Comparison of ENCODE assay signal across 24 cellular contexts in genomic region chr12:48827513-48828096, GRCh38. TPM values are rescaled to one million over a fixed set of nuclear protein-coding genes. Genes with fewer than 3 reads are reported as not detected.
DNase-seq lines count a peak whose midpoint lies in the region; ATAC-seq, FAIRE-seq and TF ChIP-seq lines count a peak whose summit lies in the region.
"Had no signal": no experiment of that assay in that cellular context is flagged by ENCODE, and none has a peak within 500 bp of the region (broad histone marks: within the 10 kb centered on the region; RNA-seq: fewer than 3 reads in every experiment).

No MANE protein-coding gene starts in this region.

- H3K4me1 ChIP-seq in GM12878 (ENCODE audit: control insufficient read depth, insufficient read depth, low read length) (no peaks in the 10 kb centered on the region; the same call in 1 of the 2 replicates), HepG2 (ENCODE audit: insufficient read depth, low read length) (no peaks in the 10 kb centered on the region)
- H3K4me1 ChIP-seq: BLaER1 treated with 17β-estradiol and CSF1 and Interleukin-3, amounts not matched to agents 10 nM and 100 nM; Caco-2; SJSA1 had no signal

- TF ChIP-seq POLR2A in GM12878 (IDR thresholded peaks at IDR 0.05; ENCODE audit: low read depth, low read length) (peak; percentile 26; the same call in 1 of the 2 replicates), HepG2 (IDR thresholded peaks at IDR 0.05; ENCODE audit: insufficient read depth in 1 of 2, low read depth in 2 of 2, low read length in 2 of 2) (no peak)

- H3K27ac ChIP-seq in GM12878 (ENCODE audit: control insufficient read depth, insufficient read depth) (no peak overlapping the region), HepG2 (ENCODE audit: extremely low read length, insufficient read depth, low read length) (no peak overlapping the region)
- H3K27ac ChIP-seq: BLaER1 treated with 17β-estradiol and CSF1 and Interleukin-3, amounts not matched to agents 10 nM and 100 nM; HL-60; SJSA1 had no signal

- RAD21 ChIA-PET in GM12878 (lab: Charles Lee; ENCODE audit: unreplicated experiment), result interaction anchor here (1.1 kb wide), 1 partner anchor 74 kb away, joined by 3 read pairs; no protein-coding TSS in a partner anchor

- H2AFZ ChIP-seq in GM12878 (ENCODE audit: control insufficient read depth, low read depth, low read length) (no peak overlapping the region), HepG2 (ENCODE audit: low read length) (no peak overlapping the region)

- peak; percentile 6 for DNase-seq in DMS 273 (lab: John Stamatoyannopoulos, UW; ENCODE audit: unreplicated experiment)
- no peak for DNase-seq in DMS 273 treated with DMSO at 0.1 percent for 48 hours (lab: John Stamatoyannopoulos, UW)
- no peak for DNase-seq in GM12878 (ENCODE audit: low read depth, low spot score)
- no peak for DNase-seq in HepG2 (ENCODE audit: low spot score)
- no peak for DNase-seq in posterior vena cava (ENCODE audit: low spot score)
- DNase-seq: 8988T; Caco-2; CD4-positive, alpha-beta memory T cell; DMS153; GDM1; HFFc6; KG1; NCI-H1092; NCI-H1436; NCI-H1930; NCI-H2227 treated with DMSO at 0.1 percent for 48 hours; NCI-H510A; NCI-H748 treated with DMSO at 0.1 percent for 48 hours had no signal

- H3K9ac ChIP-seq in GM12878 (ENCODE audit: control insufficient read depth, insufficient read depth, low read length) (no peak overlapping the region), HepG2 (ENCODE audit: insufficient read depth, low read depth, low read length) (no peak overlapping the region)
- H3K9ac ChIP-seq: BLaER1 treated with 17β-estradiol and CSF1 and Interleukin-3, amounts not matched to agents 10 nM and 100 nM had no signal

- H3K9me3 ChIP-seq in GM12878 (replicated peaks; ENCODE audit: control insufficient read depth, insufficient read depth, low read length) (no peaks in the 10 kb centered on the region), HepG2 (ENCODE audit: low read length) (no peaks in the 10 kb centered on the region)
- H3K9me3 ChIP-seq: BLaER1 treated with 17β-estradiol and CSF1 and Interleukin-3, amounts not matched to agents 10 nM and 100 nM; Caco-2; SJSA1 had no signal

- 94% methylated on average over 17 of the region's 17 CpGs for WGBS in GM12878 (ENCODE audit: insufficient coverage, insufficient replicate concordance, low lambda C conversion rate, missing lambda C conversion rate)
- 93% methylated on average over 6 of the region's 17 CpGs for WGBS in HepG2 (ENCODE audit: low lambda C conversion rate)

- BruUV-seq in GM12878 (replicated peaks; lab: Mats Ljungman, UMichigan) (no TSS peak), HepG2 (replicated peaks; lab: Mats Ljungman, UMichigan) (no TSS peak)

- no peak overlapping the region for H3K4me2 ChIP-seq in GM12878 (ENCODE audit: control insufficient read depth, insufficient read depth)
- H3K4me2 ChIP-seq in HepG2 (ENCODE audit: low read depth, low read length), result no peak overlapping the region
- H3K4me2 ChIP-seq: BLaER1 treated with 17β-estradiol and CSF1 and Interleukin-3, amounts not matched to agents 10 nM and 100 nM had no signal

- TF ChIP-seq CTCF in GM12878 (IDR thresholded peaks at IDR 0.05 in 2 of 3, conservative IDR thresholded peaks at IDR 0.05 in 1 of 3; ENCODE audit: control insufficient read depth in 2 of 3, extremely low read depth in 1 of 3, insufficient read depth in 1 of 3, low read depth in 3 of 3, low read length in 3 of 3), result no peak
- TF ChIP-seq CTCF in HepG2 (CRISPR knock-in tag; IDR thresholded peaks at IDR 0.05), result no peak

- CTCF ChIA-PET in GM12878 (lab: Yijun Ruan, JAX) (interaction anchor here (1.0 to 1.5 kb wide), 4 partner anchors 12 to 169 kb away, joined by 3 to 4 read pairs (median 3); no protein-coding TSS in a partner anchor), HepG2 (lab: Yijun Ruan, JAX; ENCODE audit: low intra/inter-chr PET ratio, low total read pairs) (no interaction called here)

- no peak for TF ChIP-seq RAD21 in GM12878 (IDR thresholded peaks at IDR 0.05; ENCODE audit: insufficient read depth, low read depth, low read length)
- TF ChIP-seq RAD21 in HepG2 (CRISPR knock-in tag; IDR thresholded peaks at IDR 0.05), result no peak

- TF ChIP-seq EP300 in GM12878 (IDR thresholded peaks at IDR 0.05; ENCODE audit: borderline replicate concordance in 1 of 2, control insufficient read depth in 1 of 2, low read depth in 2 of 2, low read length in 2 of 2) (no peak), HepG2 (IDR thresholded peaks at IDR 0.05; ENCODE audit: low read depth in 2 of 2, low read length in 2 of 2) (no peak), HepG2 (CRISPR knock-in tag; IDR thresholded peaks at IDR 0.05; ENCODE audit: borderline replicate concordance) (no peak)

- POLR2A ChIA-PET in GM12878 (lab: Charles Lee) (interaction anchor here (1.6 kb wide), 1 partner anchor 8 kb away, joined by 4 read pairs; no protein-coding TSS in a partner anchor), HepG2 (lab: Yijun Ruan, JAX) (interaction anchor here (0.6 to 1.2 kb wide), 2 partner anchors 12 to 84 kb away, joined by 3 to 4 read pairs; no protein-coding TSS in a partner anchor)

- intact Hi-C loops in GM12878 (cut with micrococcal nuclease; ENCODE audit: unreplicated experiment), result no loop called here
- intact Hi-C loops in HepG2 (cut with micrococcal nuclease; ENCODE audit: unreplicated experiment), result no loop called here
- intact Hi-C loops in posterior vena cava (cut with DNase I), result no loop called here

- H3K27me3 ChIP-seq in GM12878 (replicated peaks in 1 of 2; ENCODE audit: control insufficient read depth in 2 of 2, insufficient read depth in 2 of 2, low read length in 1 of 2), result no peaks in the 10 kb centered on the region; a peak in 1 of 4 replicates
- peaks cover 4 to 32% of the 10 kb centered on the region in 2 experiments; a peak in 4 of 5 replicates for H3K27me3 ChIP-seq in HepG2 (ENCODE audit: control insufficient read depth in 1 of 2, insufficient read depth in 2 of 2, low read length in 2 of 2)
- H3K27me3 ChIP-seq: BLaER1 treated with 17β-estradiol and CSF1 and Interleukin-3, amounts not matched to agents 10 nM and 100 nM; SJSA1 had no signal

- in situ Hi-C loops in GM12878 (cut with MboI), result no loop called here
- in situ Hi-C loops in HepG2 (cut with HindIII; ENCODE audit: extremely low pct_ligation_motif_present, low pct_unique_long_range_greater_than_20kb), result no loop called here

- H3K4me3 ChIP-seq in GM12878 (no peak overlapping the region), HepG2 (replicated peaks in 1 of 3; ENCODE audit: insufficient read depth in 1 of 3, low read depth in 2 of 3, low read length in 3 of 3) (no peak overlapping the region)
- H3K4me3 ChIP-seq: BLaER1 treated with 17β-estradiol and CSF1 and Interleukin-3, amounts not matched to agents 10 nM and 100 nM; SJSA1 had no signal

- SMC1A ChIA-PET in GM12878 (lab: Charles Lee; ENCODE audit: uncharacterized antibody, unreplicated experiment), result no interaction called here

- H3K79me2 ChIP-seq in GM12878 (ENCODE audit: control insufficient read depth, insufficient read depth, low read length), result no peaks in the 10 kb centered on the region
- no peaks in the 10 kb centered on the region for H3K79me2 ChIP-seq in HepG2 (ENCODE audit: insufficient read depth, low read length)

- no peak for ATAC-seq in GM12878
- no peak; the same call in 2 of the 3 replicates for ATAC-seq in HepG2
- ATAC-seq in HG03045 (IDR thresholded peaks at IDR 0.05; ENCODE audit: unreplicated experiment), result no peak
- ATAC-seq: Right ventricle myocardium inferior had no signal

- peaks cover 23 to 31% of the 10 kb centered on the region in 2 experiments; a peak in 3 of 4 replicates for H3K36me3 ChIP-seq in GM12878 (ENCODE audit: control insufficient read depth in 2 of 2, insufficient read depth in 2 of 2, low read length in 1 of 2)
- peaks cover 20 to 33% of the 10 kb centered on the region in 2 experiments for H3K36me3 ChIP-seq in HepG2 (replicated peaks in 1 of 2; ENCODE audit: control insufficient read depth in 1 of 2, insufficient read depth in 2 of 2, low read length in 2 of 2)

- no peaks in the 10 kb centered on the region for H4K20me1 ChIP-seq in GM12878 (ENCODE audit: control insufficient read depth, insufficient read depth)
- no peaks in the 10 kb centered on the region; the same call in 1 of the 2 replicates for H4K20me1 ChIP-seq in HepG2 (ENCODE audit: insufficient read depth, low read length)

- FAIRE-seq in GM12878 (lab: Jason Lieb, UNC), result no peak
- FAIRE-seq in HepG2 (lab: Jason Lieb, UNC), result no peak
- FAIRE-seq: RCC 7860 had no signal

RNA-seq across cellular contexts. Expression of gene CACNB3, which starts 9.3 kb away (rescaled TPM):
- 11.6 and 12.2 TPM in 2 replicates for total RNA-seq in GM12878 (2013; cell fraction: nucleolus; rRNA removed)
- total RNA-seq in GM12878 (2014; rRNA removed), result 1.0 and 1.3 TPM in 2 replicates
- 0.83 and 1.9 TPM in 2 replicates for total RNA-seq in GM12878 (2014; rRNA removed; fragmentation: Illumina TruSeq; extraction: Trizol)
- 2.6 and 2.7 TPM in 2 replicates for total RNA-seq in GM12878 (2021)
- polyA plus RNA-seq in GM12878 (2011; ENCODE audit: low read depth), result 1.9 TPM
- 3.8 and 5.0 TPM in 2 replicates for polyA plus RNA-seq in GM12878 (2011; rRNA removed)
- 3.2 and 4.7 TPM in 2 replicates for polyA plus RNA-seq in GM12878 (2011; cell fraction: cytosol; rRNA removed)
- polyA plus RNA-seq in GM12878 (2011; cell fraction: nucleus; rRNA removed), result 34.8 and 42.9 TPM in 2 replicates
- polyA plus RNA-seq in GM12878 (2012), result 4.2 and 4.4 TPM in 2 replicates
- 1.00 and 1.5 TPM in 2 replicates for polyA plus RNA-seq in GM12878 (2014; fragmentation: Illumina TruSeq; extraction: Trizol)
- polyA plus RNA-seq in GM12878 (2014; fragmentation: Nextera tagmentation; extraction: Ambion mirVana), result under 1 TPM; 0.80 to 0.86 TPM
- 1.9 and 2.3 TPM in 2 replicates for polyA plus RNA-seq in GM12878 (2014; rRNA removed)
- polyA plus RNA-seq in GM12878 (2016; fragmentation: Nextera tagmentation; extraction: Ambion mirVana), result 1 to 10 TPM in 1 of 2 experiments, under 1 TPM in 1; 0.78 to 2.1 TPM
- 2.3 and 4.2 TPM in 2 replicates for polyA minus RNA-seq in GM12878 (2011; rRNA and poly(A)+ RNA removed)
- 3.1 and 4.1 TPM in 2 replicates for polyA minus RNA-seq in GM12878 (2011; cell fraction: cytosol; rRNA and poly(A)+ RNA removed)
- 6.8 and 8.8 TPM in 2 replicates for polyA minus RNA-seq in GM12878 (2011; cell fraction: nucleus; rRNA and poly(A)+ RNA removed)
- total RNA-seq in HepG2 (2016; rRNA removed; fragmentation: Illumina TruSeq; extraction: Trizol), result 0.29 TPM in 1 of 2 replicates, not detected in the other
- total RNA-seq in HepG2 (2016; cell fraction: cytosol; rRNA removed; fragmentation: Illumina TruSeq; extraction: Trizol; ENCODE audit: low read depth), result not detected in 2 replicates
- 0.24 and 0.25 TPM in 2 replicates for total RNA-seq in HepG2 (2016; cell fraction: insoluble cytoplasmic fraction; rRNA removed; fragmentation: Illumina TruSeq; extraction: Trizol)
- total RNA-seq in HepG2 (2016; cell fraction: membrane; rRNA removed; fragmentation: Illumina TruSeq; extraction: Trizol), result 0.31 and 0.48 TPM in 2 replicates
- total RNA-seq in HepG2 (2016; cell fraction: nucleus; rRNA removed; fragmentation: Illumina TruSeq; extraction: Trizol), result 0.16 TPM in 1 of 2 replicates, not detected in the other
- 0.54 and 0.88 TPM in 2 replicates for polyA plus RNA-seq in HepG2 (2011; rRNA removed)
- 0.27 and 0.38 TPM in 2 replicates for polyA plus RNA-seq in HepG2 (2011; cell fraction: cytosol; rRNA removed)
- polyA plus RNA-seq in HepG2 (2011; cell fraction: nucleus; rRNA removed), result 1.9 and 2.8 TPM in 2 replicates
- polyA plus RNA-seq in HepG2 (2012), result 0.31 and 0.96 TPM in 2 replicates
- 0.18 and 0.26 TPM in 2 replicates for polyA plus RNA-seq in HepG2 (2016; cell fraction: cytosol; fragmentation: Illumina TruSeq; extraction: Trizol; ENCODE audit: low read depth)
- 0.09 and 0.19 TPM in 2 replicates for polyA plus RNA-seq in HepG2 (2016; cell fraction: insoluble cytoplasmic fraction; fragmentation: Illumina TruSeq; extraction: Trizol; ENCODE audit: low read depth)
- 0.48 TPM in 1 of 2 replicates, not detected in the other for polyA plus RNA-seq in HepG2 (2016; cell fraction: membrane; fragmentation: Illumina TruSeq; extraction: Trizol; ENCODE audit: low read depth)
- 1.0 and 1.1 TPM in 2 replicates for polyA plus RNA-seq in HepG2 (2016; cell fraction: nucleus; fragmentation: Illumina TruSeq; extraction: Trizol; ENCODE audit: insufficient read depth, low read depth)
- polyA minus RNA-seq in HepG2 (2011; rRNA and poly(A)+ RNA removed; ENCODE audit: low replicate concordance), result 0.36 and 23.6 TPM in 2 replicates
- not detected in 2 replicates for polyA minus RNA-seq in HepG2 (2011; cell fraction: cytosol; rRNA and poly(A)+ RNA removed)
- polyA minus RNA-seq in HepG2 (2011; cell fraction: nucleus; rRNA and poly(A)+ RNA removed), result 0.87 and 1.2 TPM in 2 replicates
- total RNA-seq in posterior vena cava, result 10 to 100 TPM; 11.8 to 23.8 TPM

RNA-seq across cellular contexts. Expression of gene DDX23, which starts 24.4 kb away (rescaled TPM):
- 138 and 143 TPM in 2 replicates for total RNA-seq in GM12878 (2013; cell fraction: nucleolus; rRNA removed)
- total RNA-seq in GM12878 (2014; rRNA removed) (80.3 and 81.4 TPM in 2 replicates), GM12878 (2014; rRNA removed; fragmentation: Illumina TruSeq; extraction: Trizol) (86.2 and 91.8 TPM in 2 replicates), GM12878 (2021) (82.7 and 95.2 TPM in 2 replicates), HepG2 (2016; rRNA removed; fragmentation: Illumina TruSeq; extraction: Trizol) (81.5 and 90.0 TPM in 2 replicates), posterior vena cava (10 to 100 TPM; 40.7 to 48.6 TPM)
- polyA plus RNA-seq in GM12878 (2011; ENCODE audit: low read depth), result 43.2 TPM
- polyA plus RNA-seq in GM12878 (2011; rRNA removed) (68.4 and 73.1 TPM in 2 replicates), GM12878 (2014; fragmentation: Illumina TruSeq; extraction: Trizol) (107 and 112 TPM in 2 replicates), GM12878 (2014; fragmentation: Nextera tagmentation; extraction: Ambion mirVana) (10 to 100 TPM; 25.8 to 36.3 TPM), GM12878 (2014; rRNA removed) (79.2 and 83.3 TPM in 2 replicates), GM12878 (2016; fragmentation: Nextera tagmentation; extraction: Ambion mirVana) (10 to 100 TPM; 71.1 to 73.4 TPM), HepG2 (2011; rRNA removed) (35.7 and 42.2 TPM in 2 replicates)
- polyA plus RNA-seq in GM12878 (2011; cell fraction: cytosol; rRNA removed), result 73.8 and 82.6 TPM in 2 replicates
- polyA plus RNA-seq in GM12878 (2011; cell fraction: nucleus; rRNA removed), result 198 and 212 TPM in 2 replicates
- polyA plus RNA-seq in GM12878 (2012), result 70.7 and 86.6 TPM in 2 replicates
- polyA minus RNA-seq in GM12878 (2011; rRNA and poly(A)+ RNA removed), result 59.7 and 62.5 TPM in 2 replicates
- 22.4 and 24.2 TPM in 2 replicates for polyA minus RNA-seq in GM12878 (2011; cell fraction: cytosol; rRNA and poly(A)+ RNA removed)
- 33.2 and 46.3 TPM in 2 replicates for polyA minus RNA-seq in GM12878 (2011; cell fraction: nucleus; rRNA and poly(A)+ RNA removed)
- total RNA-seq in HepG2 (2016; cell fraction: cytosol; rRNA removed; fragmentation: Illumina TruSeq; extraction: Trizol; ENCODE audit: low read depth), result 13.0 and 13.4 TPM in 2 replicates
- total RNA-seq in HepG2 (2016; cell fraction: insoluble cytoplasmic fraction; rRNA removed; fragmentation: Illumina TruSeq; extraction: Trizol), result 81.4 and 90.7 TPM in 2 replicates
- 17.1 and 20.2 TPM in 2 replicates for total RNA-seq in HepG2 (2016; cell fraction: membrane; rRNA removed; fragmentation: Illumina TruSeq; extraction: Trizol)
- 66.5 and 79.7 TPM in 2 replicates for total RNA-seq in HepG2 (2016; cell fraction: nucleus; rRNA removed; fragmentation: Illumina TruSeq; extraction: Trizol)
- 28.4 and 30.1 TPM in 2 replicates for polyA plus RNA-seq in HepG2 (2011; cell fraction: cytosol; rRNA removed)
- polyA plus RNA-seq in HepG2 (2011; cell fraction: nucleus; rRNA removed), result 114 and 128 TPM in 2 replicates
- 43.8 and 55.5 TPM in 2 replicates for polyA plus RNA-seq in HepG2 (2012)
- 2.6 and 3.7 TPM in 2 replicates for polyA plus RNA-seq in HepG2 (2016; cell fraction: cytosol; fragmentation: Illumina TruSeq; extraction: Trizol; ENCODE audit: low read depth)
- 62.7 and 67.1 TPM in 2 replicates for polyA plus RNA-seq in HepG2 (2016; cell fraction: insoluble cytoplasmic fraction; fragmentation: Illumina TruSeq; extraction: Trizol; ENCODE audit: low read depth)
- 8.1 and 9.8 TPM in 2 replicates for polyA plus RNA-seq in HepG2 (2016; cell fraction: membrane; fragmentation: Illumina TruSeq; extraction: Trizol; ENCODE audit: low read depth)
- 132 TPM in 2 replicates for polyA plus RNA-seq in HepG2 (2016; cell fraction: nucleus; fragmentation: Illumina TruSeq; extraction: Trizol; ENCODE audit: insufficient read depth, low read depth)
- 29.9 and 100 TPM in 2 replicates for polyA minus RNA-seq in HepG2 (2011; rRNA and poly(A)+ RNA removed; ENCODE audit: low replicate concordance)
- polyA minus RNA-seq in HepG2 (2011; cell fraction: cytosol; rRNA and poly(A)+ RNA removed), result 11.7 and 12.4 TPM in 2 replicates
- polyA minus RNA-seq in HepG2 (2011; cell fraction: nucleus; rRNA and poly(A)+ RNA removed), result 55.9 and 69.0 TPM in 2 replicates

RNA-seq across cellular contexts. Expression of gene RND1, which starts 38.1 kb away (rescaled TPM):
- 6.2 and 8.6 TPM in 2 replicates for total RNA-seq in GM12878 (2013; cell fraction: nucleolus; rRNA removed)
- 1.5 and 2.0 TPM in 2 replicates for total RNA-seq in GM12878 (2014; rRNA removed)
- 1.2 and 1.3 TPM in 2 replicates for total RNA-seq in GM12878 (2014; rRNA removed; fragmentation: Illumina TruSeq; extraction: Trizol)
- total RNA-seq in GM12878 (2021), result 3.8 and 4.2 TPM in 2 replicates
- 2.8 TPM for polyA plus RNA-seq in GM12878 (2011; ENCODE audit: low read depth)
- 3.7 and 5.1 TPM in 2 replicates for polyA plus RNA-seq in GM12878 (2011; rRNA removed)
- polyA plus RNA-seq in GM12878 (2011; cell fraction: cytosol; rRNA removed), result 4.1 and 6.2 TPM in 2 replicates
- polyA plus RNA-seq in GM12878 (2011; cell fraction: nucleus; rRNA removed), result 4.6 and 5.0 TPM in 2 replicates
- 4.1 and 5.2 TPM in 2 replicates for polyA plus RNA-seq in GM12878 (2012)
- 3.3 and 3.7 TPM in 2 replicates for polyA plus RNA-seq in GM12878 (2014; fragmentation: Illumina TruSeq; extraction: Trizol)
- under 1 TPM; 0.24 to 0.42 TPM for polyA plus RNA-seq in GM12878 (2014; fragmentation: Nextera tagmentation; extraction: Ambion mirVana)
- 3.2 and 3.6 TPM in 2 replicates for polyA plus RNA-seq in GM12878 (2014; rRNA removed)
- 1 to 10 TPM; 1.1 to 1.5 TPM for polyA plus RNA-seq in GM12878 (2016; fragmentation: Nextera tagmentation; extraction: Ambion mirVana)
- polyA minus RNA-seq in GM12878 (2011; rRNA and poly(A)+ RNA removed), result 5.3 and 9.8 TPM in 2 replicates
- 2.3 and 6.7 TPM in 2 replicates for polyA minus RNA-seq in GM12878 (2011; cell fraction: cytosol; rRNA and poly(A)+ RNA removed)
- 6.5 and 11.0 TPM in 2 replicates for polyA minus RNA-seq in GM12878 (2011; cell fraction: nucleus; rRNA and poly(A)+ RNA removed)
- total RNA-seq in HepG2 (2016; rRNA removed; fragmentation: Illumina TruSeq; extraction: Trizol), result 1.8 and 2.2 TPM in 2 replicates
- 0.88 and 1.9 TPM in 2 replicates for total RNA-seq in HepG2 (2016; cell fraction: cytosol; rRNA removed; fragmentation: Illumina TruSeq; extraction: Trizol; ENCODE audit: low read depth)
- total RNA-seq in HepG2 (2016; cell fraction: insoluble cytoplasmic fraction; rRNA removed; fragmentation: Illumina TruSeq; extraction: Trizol), result 2.5 and 2.9 TPM in 2 replicates
- total RNA-seq in HepG2 (2016; cell fraction: membrane; rRNA removed; fragmentation: Illumina TruSeq; extraction: Trizol), result 1.2 and 1.4 TPM in 2 replicates
- 1.9 and 3.0 TPM in 2 replicates for total RNA-seq in HepG2 (2016; cell fraction: nucleus; rRNA removed; fragmentation: Illumina TruSeq; extraction: Trizol)
- polyA plus RNA-seq in HepG2 (2011; rRNA removed), result 1.9 and 2.8 TPM in 2 replicates
- 1.3 and 2.0 TPM in 2 replicates for polyA plus RNA-seq in HepG2 (2011; cell fraction: cytosol; rRNA removed)
- polyA plus RNA-seq in HepG2 (2011; cell fraction: nucleus; rRNA removed), result 1.8 and 1.9 TPM in 2 replicates
- polyA plus RNA-seq in HepG2 (2012), result 0.71 and 1.1 TPM in 2 replicates
- polyA plus RNA-seq in HepG2 (2016; cell fraction: cytosol; fragmentation: Illumina TruSeq; extraction: Trizol; ENCODE audit: low read depth), result 0.32 and 0.35 TPM in 2 replicates
- polyA plus RNA-seq in HepG2 (2016; cell fraction: insoluble cytoplasmic fraction; fragmentation: Illumina TruSeq; extraction: Trizol; ENCODE audit: low read depth), result 2.7 and 3.6 TPM in 2 replicates
- polyA plus RNA-seq in HepG2 (2016; cell fraction: membrane; fragmentation: Illumina TruSeq; extraction: Trizol; ENCODE audit: low read depth), result 0.64 and 0.78 TPM in 2 replicates
- polyA plus RNA-seq in HepG2 (2016; cell fraction: nucleus; fragmentation: Illumina TruSeq; extraction: Trizol; ENCODE audit: insufficient read depth, low read depth), result 3.6 and 3.8 TPM in 2 replicates
- 1.0 and 2.6 TPM in 2 replicates for polyA minus RNA-seq in HepG2 (2011; rRNA and poly(A)+ RNA removed; ENCODE audit: low replicate concordance)
- polyA minus RNA-seq in HepG2 (2011; cell fraction: cytosol; rRNA and poly(A)+ RNA removed), result 0.59 and 1.2 TPM in 2 replicates
- 0.90 and 3.6 TPM in 2 replicates for polyA minus RNA-seq in HepG2 (2011; cell fraction: nucleus; rRNA and poly(A)+ RNA removed)
- under 1 TPM; 0.29 to 0.32 TPM for total RNA-seq in posterior vena cava
- total RNA-seq: SJSA1 had no signal

RNA-seq across cellular contexts. Expression of gene ADCY6, which starts 38.7 kb away (rescaled TPM):
- 0.79 and 1.0 TPM in 2 replicates for total RNA-seq in GM12878 (2013; cell fraction: nucleolus; rRNA removed)
- total RNA-seq in GM12878 (2014; rRNA removed) (0.05 and 0.11 TPM in 2 replicates), GM12878 (2014; rRNA removed; fragmentation: Illumina TruSeq; extraction: Trizol) (0.04 and 0.37 TPM in 2 replicates), GM12878 (2021) (0.36 and 0.61 TPM in 2 replicates), HepG2 (2016; rRNA removed; fragmentation: Illumina TruSeq; extraction: Trizol) (6.8 and 10.6 TPM in 2 replicates), posterior vena cava (10 to 100 TPM; 31.6 to 39.2 TPM)
- polyA plus RNA-seq in GM12878 (2011; ENCODE audit: low read depth), result 0.14 TPM
- polyA plus RNA-seq in GM12878 (2011; rRNA removed) (1.2 and 2.0 TPM in 2 replicates), GM12878 (2014; fragmentation: Illumina TruSeq; extraction: Trizol) (0.19 TPM in 1 of 2 replicates, not detected in the other), GM12878 (2014; fragmentation: Nextera tagmentation; extraction: Ambion mirVana) (under 1 TPM; 0.07 to 0.14 TPM), GM12878 (2014; rRNA removed) (0.24 and 0.66 TPM in 2 replicates), GM12878 (2016; fragmentation: Nextera tagmentation; extraction: Ambion mirVana) (under 1 TPM in 1 of 2 experiments, not detected in 1; 0.03 TPM), HepG2 (2011; rRNA removed) (11.8 and 15.4 TPM in 2 replicates)
- polyA plus RNA-seq in GM12878 (2011; cell fraction: cytosol; rRNA removed), result 2.5 and 2.7 TPM in 2 replicates
- 13.7 and 16.3 TPM in 2 replicates for polyA plus RNA-seq in GM12878 (2011; cell fraction: nucleus; rRNA removed)
- polyA plus RNA-seq in GM12878 (2012), result 0.44 and 0.53 TPM in 2 replicates
- 2.0 and 4.1 TPM in 2 replicates for polyA minus RNA-seq in GM12878 (2011; rRNA and poly(A)+ RNA removed)
- polyA minus RNA-seq in GM12878 (2011; cell fraction: cytosol; rRNA and poly(A)+ RNA removed), result 1.6 and 3.4 TPM in 2 replicates
- 2.7 and 3.2 TPM in 2 replicates for polyA minus RNA-seq in GM12878 (2011; cell fraction: nucleus; rRNA and poly(A)+ RNA removed)
- total RNA-seq in HepG2 (2016; cell fraction: cytosol; rRNA removed; fragmentation: Illumina TruSeq; extraction: Trizol; ENCODE audit: low read depth), result 1.0 and 1.9 TPM in 2 replicates
- 6.2 and 13.4 TPM in 2 replicates for total RNA-seq in HepG2 (2016; cell fraction: insoluble cytoplasmic fraction; rRNA removed; fragmentation: Illumina TruSeq; extraction: Trizol)
- 4.6 and 4.7 TPM in 2 replicates for total RNA-seq in HepG2 (2016; cell fraction: membrane; rRNA removed; fragmentation: Illumina TruSeq; extraction: Trizol)
- total RNA-seq in HepG2 (2016; cell fraction: nucleus; rRNA removed; fragmentation: Illumina TruSeq; extraction: Trizol), result 14.5 and 16.8 TPM in 2 replicates
- 9.2 and 11.5 TPM in 2 replicates for polyA plus RNA-seq in HepG2 (2011; cell fraction: cytosol; rRNA removed)
- polyA plus RNA-seq in HepG2 (2011; cell fraction: nucleus; rRNA removed), result 54.8 and 59.8 TPM in 2 replicates
- 9.1 and 10.5 TPM in 2 replicates for polyA plus RNA-seq in HepG2 (2012)
- polyA plus RNA-seq in HepG2 (2016; cell fraction: cytosol; fragmentation: Illumina TruSeq; extraction: Trizol; ENCODE audit: low read depth), result 0.58 and 0.87 TPM in 2 replicates
- 4.3 and 5.7 TPM in 2 replicates for polyA plus RNA-seq in HepG2 (2016; cell fraction: insoluble cytoplasmic fraction; fragmentation: Illumina TruSeq; extraction: Trizol; ENCODE audit: low read depth)
- polyA plus RNA-seq in HepG2 (2016; cell fraction: membrane; fragmentation: Illumina TruSeq; extraction: Trizol; ENCODE audit: low read depth), result 1.6 and 2.5 TPM in 2 replicates
- polyA plus RNA-seq in HepG2 (2016; cell fraction: nucleus; fragmentation: Illumina TruSeq; extraction: Trizol; ENCODE audit: insufficient read depth, low read depth), result 29.2 and 33.7 TPM in 2 replicates
- polyA minus RNA-seq in HepG2 (2011; rRNA and poly(A)+ RNA removed; ENCODE audit: low replicate concordance), result 48.0 and 70.3 TPM in 2 replicates
- 17.7 and 22.5 TPM in 2 replicates for polyA minus RNA-seq in HepG2 (2011; cell fraction: cytosol; rRNA and poly(A)+ RNA removed)
- 21.5 and 22.5 TPM in 2 replicates for polyA minus RNA-seq in HepG2 (2011; cell fraction: nucleus; rRNA and poly(A)+ RNA removed)
- total RNA-seq: CD4-positive, alpha-beta memory T cell had no signal
- polyA plus RNA-seq: CD4-positive, alpha-beta memory T cell had no signal
